ENCODE assay signal across 10 cellular contexts in the genomic region with DNA sequence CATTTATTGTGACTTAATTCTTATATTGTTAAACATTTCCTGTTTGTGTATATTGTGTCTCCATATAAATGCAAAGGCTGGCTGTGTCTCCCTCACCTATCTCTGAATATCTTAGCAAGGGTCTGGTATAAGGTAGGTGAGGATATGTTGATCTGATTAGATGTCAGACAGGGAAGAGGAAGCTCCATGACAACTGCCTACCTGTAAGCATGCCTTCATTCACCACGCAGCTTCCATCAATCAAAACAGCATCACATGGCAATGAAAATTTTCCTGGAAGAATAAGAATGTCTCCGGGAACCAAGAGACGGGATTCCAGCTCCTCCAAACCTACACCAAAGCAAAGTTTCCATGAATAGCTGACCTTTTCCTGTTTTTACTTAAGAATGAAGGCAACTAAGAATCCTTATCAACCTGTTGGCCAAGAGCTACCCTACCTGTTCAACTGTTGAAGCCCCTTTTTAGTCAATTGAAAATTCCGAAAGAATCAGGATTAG. TPM values are rescaled to one million over a fixed set of nuclear protein-coding genes. Genes with fewer than 3 reads are reported as not detected.
"Had no signal": no experiment of that assay in that cellular context is flagged by ENCODE, and none has a peak within 500 bp of the region (broad histone marks: within the 10 kb centered on the region; RNA-seq: fewer than 3 reads in every experiment).

No MANE protein-coding gene starts in this region.

- H3K9ac ChIP-seq: GM23248 had no signal

- H3K4me3 ChIP-seq: GM23248, GM23338, HAP-1 had no signal

- H2AFZ ChIP-seq: GM23248 had no signal

- ATAC-seq: GM23338, HCT116 had no signal

- H3K4me3 Mint-ChIP-seq: GM23338, H9, HFFc6 had no signal

- H3K9me3 Mint-ChIP-seq: GM23338, H9 had no signal

- H3K4me2 ChIP-seq: GM23338 had no signal

- H3K9me3 ChIP-seq: HAP-1 had no signal

- DNase-seq: GM23248, GOT3, H7, H9, HCEC 1CT, HFFc6 had no signal

- H3K27ac ChIP-seq: GM23248 had no signal

- H3K36me3 ChIP-seq: HAP-1 had no signal

- H3K27ac Mint-ChIP-seq: GM23338, H9, HFFc6 had no signal

RNA-seq across cellular contexts. Expression of a gene that starts 34.8 kb away (rescaled TPM):
- total RNA-seq: GM23248, GM23338, H1, H9, HFFc6 had no signal
- polyA plus RNA-seq: GM23248, GM23338, H1 had no signal
